Comparison of ENCODE assay signal across 13 cellular contexts in genomic region chr14:68254669-68255527, GRCh38.
DNase-seq lines count a peak whose midpoint lies in the region; ATAC-seq and TF ChIP-seq lines count a peak whose summit lies in the region.
"Had no signal": no experiment of that assay in that cellular context is flagged by ENCODE, and none has a peak within 500 bp of the region (broad histone marks: within the 10 kb centered on the region; RNA-seq: fewer than 3 reads in every experiment).

No MANE protein-coding gene starts in this region.

- H2AFZ ChIP-seq in mesenchymal stem cell (ENCODE audit: low read depth, low read length), result no peak overlapping the region

- no peaks in the 10 kb centered on the region for H3K27me3 Mint-ChIP-seq in T-helper 2 cell treated with Interferon-gamma antibody and Interleukin-4, amounts not matched to agents 5 μg/mL and 100 μg/mL, for 36 hours (ENCODE audit: low read depth)
- no peaks in the 10 kb centered on the region for H3K27me3 Mint-ChIP-seq in T-helper 17 cell
- no peaks in the 10 kb centered on the region for H3K27me3 Mint-ChIP-seq in stimulated activated memory B cell treated with anti-CD40 and anti-IgM and Interleukin-4, amounts not matched to agents 10 μg/mL and 1 μg/mL and 100 μg/mL, for 72 hours
- H3K27me3 Mint-ChIP-seq: activated naive CD4-positive, alpha-beta T cell treated with anti-CD3 and anti-CD28 coated beads, Interleukin-2, amount 10 ng/mL, durations not matched to agents 7 days and 5 days had no signal

- H3K4me3 ChIP-seq in mesenchymal stem cell (ENCODE audit: insufficient read depth in 1 of 2, low read depth in 1 of 2, low read length in 2 of 2), result no peak overlapping the region
- no peak overlapping the region for H3K4me3 ChIP-seq in BE2C (ENCODE audit: low read depth, low read length)
- H3K4me3 ChIP-seq: transverse colon had no signal

- H3K4me2 ChIP-seq in mesenchymal stem cell (ENCODE audit: low read length, poor library complexity, severe bottlenecking), result no peak overlapping the region

- H3K14ac ChIP-seq in mesenchymal stem cell (ENCODE audit: low read length in 2 of 2), result no peak overlapping the region

- H3K9ac ChIP-seq in mesenchymal stem cell (ENCODE audit: low read length), result peak overlapping the region; percentile 48

- H3K27ac Mint-ChIP-seq in T-helper 2 cell treated with Interferon-gamma antibody and Interleukin-4, amounts not matched to agents 5 μg/mL and 100 μg/mL, for 36 hours, result peak overlapping the region; percentile 55
- H3K27ac Mint-ChIP-seq in T-helper 17 cell, result peak overlapping the region; percentile 78
- peak overlapping the region; percentile 93 for H3K27ac Mint-ChIP-seq in stimulated activated memory B cell treated with anti-CD40 and anti-IgM and Interleukin-4, amounts not matched to agents 10 μg/mL and 1 μg/mL and 100 μg/mL, for 72 hours
- H3K27ac Mint-ChIP-seq: activated naive CD4-positive, alpha-beta T cell treated with anti-CD3 and anti-CD28 coated beads, Interleukin-2, amount 10 ng/mL, durations not matched to agents 7 days and 5 days had no signal

- no peak overlapping the region for H4K8ac ChIP-seq in mesenchymal stem cell (ENCODE audit: low read length)

- no peak overlapping the region for H2BK12ac ChIP-seq in mesenchymal stem cell (ENCODE audit: low read length in 2 of 2)

- H3K36me3 ChIP-seq in mesenchymal stem cell (ENCODE audit: control insufficient read depth in 1 of 2, insufficient read depth in 2 of 2, low read depth in 1 of 2, low read length in 2 of 2) (no peaks in the 10 kb centered on the region), BE2C (no peaks in the 10 kb centered on the region)
- H3K36me3 ChIP-seq: transverse colon had no signal

- TF ChIP-seq CTCF in BE2C (IDR thresholded peaks at IDR 0.05; ENCODE audit: low read depth, low read length), result no peak

- H3K4me1 Mint-ChIP-seq in T-helper 2 cell treated with Interferon-gamma antibody and Interleukin-4, amounts not matched to agents 5 μg/mL and 100 μg/mL, for 36 hours (ENCODE audit: low read depth), result peaks cover 6% of the 10 kb centered on the region
- H3K4me1 Mint-ChIP-seq in T-helper 17 cell, result peaks cover 42% of the 10 kb centered on the region
- H3K4me1 Mint-ChIP-seq in stimulated activated memory B cell treated with anti-CD40 and anti-IgM and Interleukin-4, amounts not matched to agents 10 μg/mL and 1 μg/mL and 100 μg/mL, for 72 hours, result peaks cover 70% of the 10 kb centered on the region

- peaks cover 1% of the 10 kb centered on the region for H3K79me1 ChIP-seq in mesenchymal stem cell (replicated peaks; ENCODE audit: low read length, poor library complexity, severe bottlenecking)

- H4K91ac ChIP-seq in mesenchymal stem cell (ENCODE audit: low read length), result no peak overlapping the region

- H3K36me3 Mint-ChIP-seq in T-helper 2 cell treated with Interferon-gamma antibody and Interleukin-4, amounts not matched to agents 5 μg/mL and 100 μg/mL, for 36 hours (ENCODE audit: low read depth), result no peaks in the 10 kb centered on the region
- peaks cover 2% of the 10 kb centered on the region for H3K36me3 Mint-ChIP-seq in T-helper 17 cell (ENCODE audit: low read depth)
- peaks cover 22% of the 10 kb centered on the region for H3K36me3 Mint-ChIP-seq in stimulated activated memory B cell treated with anti-CD40 and anti-IgM and Interleukin-4, amounts not matched to agents 10 μg/mL and 1 μg/mL and 100 μg/mL, for 72 hours
- H3K36me3 Mint-ChIP-seq: activated naive CD4-positive, alpha-beta T cell treated with anti-CD3 and anti-CD28 coated beads, Interleukin-2, amount 10 ng/mL, durations not matched to agents 7 days and 5 days had no signal

- H3K9me3 ChIP-seq in T-helper 17 cell (ENCODE audit: control insufficient read depth, low read length, poor library complexity, severe bottlenecking) (no peaks in the 10 kb centered on the region), mesenchymal stem cell (ENCODE audit: control insufficient read depth, low read length) (no peaks in the 10 kb centered on the region), BE2C (no peaks in the 10 kb centered on the region)
- H3K9me3 ChIP-seq: transverse colon had no signal

- H3K27me3 ChIP-seq in mesenchymal stem cell (ENCODE audit: control insufficient read depth in 1 of 2, insufficient read depth in 1 of 2, low read length in 2 of 2), result no peaks in the 10 kb centered on the region
- no peaks in the 10 kb centered on the region for H3K27me3 ChIP-seq in BE2C
- H3K27me3 ChIP-seq: transverse colon had no signal

- peak overlapping the region; percentile 48 for H2BK15ac ChIP-seq in mesenchymal stem cell (ENCODE audit: low read depth, poor library complexity, severe bottlenecking)

- H3K18ac ChIP-seq in mesenchymal stem cell (ENCODE audit: low read depth in 1 of 2, low read length in 2 of 2), result no peak overlapping the region

- H3K4ac ChIP-seq in mesenchymal stem cell (ENCODE audit: low read depth in 1 of 2, low read length in 2 of 2), result no peak overlapping the region

- no peak overlapping the region for H2BK5ac ChIP-seq in mesenchymal stem cell (ENCODE audit: low read depth, low read length, poor library complexity, severe bottlenecking)

- peaks cover 3% of the 10 kb centered on the region for H3K4me1 ChIP-seq in mesenchymal stem cell (ENCODE audit: control insufficient read depth, insufficient read depth, low read depth, low read length)
- H3K4me1 ChIP-seq in BE2C, result peaks cover 3% of the 10 kb centered on the region; the same call in 1 of the 2 replicates

- H3K9me3 Mint-ChIP-seq in T-helper 2 cell treated with Interferon-gamma antibody and Interleukin-4, amounts not matched to agents 5 μg/mL and 100 μg/mL, for 36 hours, result no peaks in the 10 kb centered on the region
- H3K9me3 Mint-ChIP-seq in stimulated activated memory B cell treated with anti-CD40 and anti-IgM and Interleukin-4, amounts not matched to agents 10 μg/mL and 1 μg/mL and 100 μg/mL, for 72 hours, result no peaks in the 10 kb centered on the region
- H3K9me3 Mint-ChIP-seq: activated naive CD4-positive, alpha-beta T cell treated with anti-CD3 and anti-CD28 coated beads, Interleukin-2, amount 10 ng/mL, durations not matched to agents 7 days and 5 days had no signal

- H2AK5ac ChIP-seq in mesenchymal stem cell (ENCODE audit: low read length, severe bottlenecking), result peak overlapping the region; percentile 90

- no peak overlapping the region for H3K4me3 Mint-ChIP-seq in T-helper 2 cell treated with Interferon-gamma antibody and Interleukin-4, amounts not matched to agents 5 μg/mL and 100 μg/mL, for 36 hours
- no peak overlapping the region for H3K4me3 Mint-ChIP-seq in T-helper 17 cell
- H3K4me3 Mint-ChIP-seq in stimulated activated memory B cell treated with anti-CD40 and anti-IgM and Interleukin-4, amounts not matched to agents 10 μg/mL and 1 μg/mL and 100 μg/mL, for 72 hours, result peak overlapping the region; percentile 2
- H3K4me3 Mint-ChIP-seq: activated naive CD4-positive, alpha-beta T cell treated with anti-CD3 and anti-CD28 coated beads, Interleukin-2, amount 10 ng/mL, durations not matched to agents 7 days and 5 days had no signal

- H3K23ac ChIP-seq in mesenchymal stem cell (ENCODE audit: low read length in 2 of 2), result no peak overlapping the region

- WGBS in mesenchymal stem cell, result no CpG with 5 or more reads among the region's 1 CpG

- no peak overlapping the region for H3K27ac ChIP-seq in mesenchymal stem cell (ENCODE audit: low read length, poor library complexity, severe bottlenecking)

- ATAC-seq in T-helper 17 cell, result no peak
- no peak for ATAC-seq in stimulated activated memory B cell treated with anti-CD40 and anti-IgM and Interleukin-4, amounts not matched to agents 10 μg/mL and 1 μg/mL and 100 μg/mL, for 72 hours
- no peak for ATAC-seq in GM18858 (IDR thresholded peaks at IDR 0.05; ENCODE audit: unreplicated experiment)

- DNase-seq in T-helper 2 cell treated with Interferon-gamma antibody and Interleukin-4, amounts not matched to agents 5 μg/mL and 100 μg/mL, for 36 hours (ENCODE audit: low spot score), result no peak
- DNase-seq in T-helper 2 cell (no peak), T-helper 17 cell (no peak), mesenchymal stem cell (no peak), hypothalamus (lab: John Stamatoyannopoulos, UW) (no peak), BE2C (no peak)
- DNase-seq: activated naive CD4-positive, alpha-beta T cell treated with anti-CD3 and anti-CD28 coated beads, Interleukin-2, amount 10 ng/mL, durations not matched to agents 7 days and 5 days; effector memory CD4-positive, alpha-beta T cell; foreskin melanocyte; NCI-H1417; transverse colon had no signal

- H2BK120ac ChIP-seq in mesenchymal stem cell (ENCODE audit: low read depth, low read length), result no peak overlapping the region
